In the genomic region with DNA sequence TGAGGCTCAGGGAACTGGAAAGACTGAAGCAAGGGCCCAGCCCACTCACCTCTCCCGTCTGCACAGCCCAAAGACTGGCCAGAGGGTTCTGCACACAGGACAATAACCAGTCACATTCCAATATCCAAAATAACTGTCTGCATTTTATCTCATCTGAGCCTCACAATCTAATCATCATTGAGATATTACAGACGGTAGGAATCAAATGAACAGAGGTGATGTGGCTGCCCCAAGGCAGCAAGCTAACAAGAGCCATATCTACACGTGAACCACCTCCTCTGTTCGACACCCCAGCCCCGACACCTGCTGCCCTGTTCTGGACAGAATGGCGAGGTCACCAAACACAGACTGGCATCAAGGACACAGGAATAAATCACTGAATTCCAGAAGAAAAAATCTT, we compare ENCODE assay signal across 24 cellular contexts.
DNase-seq lines count a peak whose midpoint lies in the region; ATAC-seq, FAIRE-seq and TF ChIP-seq lines count a peak whose summit lies in the region.
"Had no signal": no experiment of that assay in that cellular context is flagged by ENCODE, and none has a peak within 500 bp of the region (broad histone marks: within the 10 kb centered on the region; RNA-seq: fewer than 3 reads in every experiment).

No MANE protein-coding gene starts in this region.

- H3K36me3 ChIP-seq in PC-3 (ENCODE audit: low read depth, low read length) (no peaks in the 10 kb centered on the region), astrocyte (ENCODE audit: insufficient read depth, low read length) (peaks cover 2% of the 10 kb centered on the region), muscle layer of colon (ENCODE audit: insufficient read depth, low read length) (no peaks in the 10 kb centered on the region), thoracic aorta (no peaks in the 10 kb centered on the region)
- H3K36me3 ChIP-seq: suprapubic skin had no signal

- POLR2A ChIA-PET in PC-3 (lab: Charles Lee; ENCODE audit: unreplicated experiment) = no interaction called here
- POLR2A ChIA-PET in activated CD8-positive, alpha-beta T cell treated with anti-CD3 and anti-CD28 coated beads for 36 hours (lab: Charles Lee) = no interaction called here

- H3K9ac ChIP-seq in PC-3 (ENCODE audit: low read length) = peak overlapping the region; percentile 50
- H3K9ac ChIP-seq in astrocyte (ENCODE audit: low read length) = peak overlapping the region; percentile 75
- H3K9ac ChIP-seq in muscle layer of colon (ENCODE audit: low read length) = no peak overlapping the region

- H3K4me1 ChIP-seq in PC-3 (ENCODE audit: insufficient read depth, low read length) (peaks cover 60% of the 10 kb centered on the region), astrocyte (ENCODE audit: insufficient read depth, low read length) (peaks cover 57% of the 10 kb centered on the region), muscle layer of colon (ENCODE audit: insufficient read depth, low read length) (peaks cover 51% of the 10 kb centered on the region), thoracic aorta (ENCODE audit: control insufficient read depth in 1 of 2, low read depth in 2 of 2) (peaks cover 15 to 57% of the 10 kb centered on the region in 2 donors)

- intact Hi-C loops in PC-3 (cut with micrococcal nuclease) = no loop called here
- intact Hi-C loops in activated CD8-positive, alpha-beta T cell treated with anti-CD3 and anti-CD28 coated beads for 36 hours (cut with micrococcal nuclease) = no loop called here

- H3K9me2 ChIP-seq in PC-3 (replicated peaks; ENCODE audit: low read length) = no peaks in the 10 kb centered on the region

- no peak overlapping the region for H2AFZ ChIP-seq in PC-3 (ENCODE audit: low read length)
- H2AFZ ChIP-seq in astrocyte (ENCODE audit: low read depth, low read length) = no peak overlapping the region

- peaks cover 9% of the 10 kb centered on the region for H3F3A ChIP-seq in PC-3 (ENCODE audit: low read length, unreplicated experiment)

- ATAC-seq in PC-3 (no peak), thoracic aorta (ENCODE audit: insufficient number of reproducible peaks, low FRiP score, low read depth) (no peak), GM18519 (IDR thresholded peaks at IDR 0.05; ENCODE audit: low FRiP score, unreplicated experiment) (no peak)
- ATAC-seq in activated CD8-positive, alpha-beta T cell treated with anti-CD3 and anti-CD28 coated beads for 36 hours = no peak
- ATAC-seq: esophagus mucosa; mucosa of descending colon; stimulated activated memory B cell treated with anti-CD40 and anti-IgM and Interleukin-4, amounts not matched to agents 10 μg/mL and 1 μg/mL and 100 μg/mL, for 72 hours had no signal

- H3K27me3 ChIP-seq in PC-3 (ENCODE audit: low read length) (no peaks in the 10 kb centered on the region), astrocyte (ENCODE audit: insufficient read depth, low read length) (no peaks in the 10 kb centered on the region), muscle layer of colon (ENCODE audit: control insufficient read depth in 1 of 2, insufficient read depth in 2 of 2, low read length in 2 of 2) (no peaks in the 10 kb centered on the region), thoracic aorta (replicated peaks; ENCODE audit: insufficient read depth) (no peaks in the 10 kb centered on the region)
- H3K27me3 ChIP-seq: suprapubic skin had no signal

- no peak for FAIRE-seq in astrocyte (lab: Jason Lieb, UNC)
- FAIRE-seq: frontal cortex had no signal

- H4K20me1 ChIP-seq in PC-3 (ENCODE audit: low read length) (no peaks in the 10 kb centered on the region), astrocyte (ENCODE audit: insufficient read depth, low read length) (peaks cover 29% of the 10 kb centered on the region)

- H3K4me3 ChIP-seq in PC-3 (ENCODE audit: low read length) = no peak overlapping the region
- H3K4me3 ChIP-seq in astrocyte (ENCODE audit: insufficient read depth, low read depth, low read length) = no peak overlapping the region
- H3K4me3 ChIP-seq in muscle layer of colon (ENCODE audit: low read depth in 1 of 2, low read length in 2 of 2) = no peak overlapping the region
- no peak overlapping the region for H3K4me3 ChIP-seq in thoracic aorta
- H3K4me3 ChIP-seq: mucosa of descending colon, suprapubic skin had no signal

- H3K27me3 Mint-ChIP-seq in astrocyte (ENCODE audit: low read depth, unreplicated experiment) = no peaks in the 10 kb centered on the region
- H3K27me3 Mint-ChIP-seq in activated CD8-positive, alpha-beta T cell treated with anti-CD3 and anti-CD28 coated beads for 36 hours = no peaks in the 10 kb centered on the region
- H3K27me3 Mint-ChIP-seq: activated naive CD8-positive, alpha-beta T cell treated with anti-CD3 and anti-CD28 coated beads, Interleukin-2, amount 10 ng/mL, durations not matched to agents 7 days and 5 days had no signal

- CTCF ChIA-PET in PC-3 (lab: Charles Lee) = no interaction called here
- CTCF ChIA-PET in activated CD8-positive, alpha-beta T cell treated with anti-CD3 and anti-CD28 coated beads for 36 hours (lab: Charles Lee) = interaction anchor here (0.9 to 3.5 kb wide), 4 partner anchors 30 to 79 kb away, joined by 3 to 11 read pairs (median 4); no protein-coding TSS in a partner anchor

- peaks cover 2% of the 10 kb centered on the region for H3K36me3 Mint-ChIP-seq in astrocyte (ENCODE audit: low read depth, unreplicated experiment)
- H3K36me3 Mint-ChIP-seq in activated CD8-positive, alpha-beta T cell treated with anti-CD3 and anti-CD28 coated beads for 36 hours (ENCODE audit: low read depth) = no peaks in the 10 kb centered on the region
- H3K36me3 Mint-ChIP-seq: activated naive CD8-positive, alpha-beta T cell treated with anti-CD3 and anti-CD28 coated beads, Interleukin-2, amount 10 ng/mL, durations not matched to agents 7 days and 5 days; stimulated activated memory B cell treated with anti-CD40 and anti-IgM and Interleukin-4, amounts not matched to agents 10 μg/mL and 1 μg/mL and 100 μg/mL, for 72 hours had no signal

- no peak for TF ChIP-seq CTCF in PC-3 (conservative IDR thresholded peaks at IDR 0.05; ENCODE audit: low read depth, low read length)
- TF ChIP-seq CTCF in astrocyte (IDR thresholded peaks at IDR 0.05; ENCODE audit: insufficient read depth, low read depth, low read length) = no peak
- no peak for TF ChIP-seq CTCF in thoracic aorta (IDR thresholded peaks at IDR 0.05)
- no peak for TF ChIP-seq CTCF in activated CD8-positive, alpha-beta T cell treated with anti-CD3 and anti-CD28 coated beads for 36 hours (IDR thresholded peaks at IDR 0.05)

- BruUV-seq in PC-3 (replicated peaks; lab: Mats Ljungman, UMichigan) = no TSS peak

- H3K4me2 ChIP-seq in PC-3 (ENCODE audit: low read length) = peak overlapping the region; percentile 47
- peak overlapping the region; percentile 67 for H3K4me2 ChIP-seq in astrocyte (ENCODE audit: low read length)

- H3K27ac ChIP-seq in PC-3 (ENCODE audit: low read length) = peak overlapping the region; percentile 92
- peak overlapping the region; percentile 89 for H3K27ac ChIP-seq in astrocyte (ENCODE audit: low read depth, low read length)
- peak overlapping the region; percentile 30 for H3K27ac ChIP-seq in muscle layer of colon (ENCODE audit: low read depth, low read length)
- peak overlapping the region; percentile 57 to 66 for H3K27ac ChIP-seq in thoracic aorta
- H3K27ac ChIP-seq: HL-60, suprapubic skin had no signal

- H3K9me3 Mint-ChIP-seq in astrocyte (ENCODE audit: unreplicated experiment) = no peaks in the 10 kb centered on the region
- no peaks in the 10 kb centered on the region for H3K9me3 Mint-ChIP-seq in activated CD8-positive, alpha-beta T cell treated with anti-CD3 and anti-CD28 coated beads for 36 hours
- H3K9me3 Mint-ChIP-seq: activated naive CD8-positive, alpha-beta T cell treated with anti-CD3 and anti-CD28 coated beads, Interleukin-2, amount 10 ng/mL, durations not matched to agents 7 days and 5 days; stimulated activated memory B cell treated with anti-CD40 and anti-IgM and Interleukin-4, amounts not matched to agents 10 μg/mL and 1 μg/mL and 100 μg/mL, for 72 hours had no signal

- peaks cover 94% of the 10 kb centered on the region for H3K79me2 ChIP-seq in PC-3 (ENCODE audit: low read length)
- H3K79me2 ChIP-seq in astrocyte (ENCODE audit: insufficient read depth, low read length) = peaks cover 96% of the 10 kb centered on the region

- H3K4me3 Mint-ChIP-seq in astrocyte (ENCODE audit: unreplicated experiment) = no peak overlapping the region
- H3K4me3 Mint-ChIP-seq in activated CD8-positive, alpha-beta T cell treated with anti-CD3 and anti-CD28 coated beads for 36 hours = no peak overlapping the region
- H3K4me3 Mint-ChIP-seq: activated naive CD8-positive, alpha-beta T cell treated with anti-CD3 and anti-CD28 coated beads, Interleukin-2, amount 10 ng/mL, durations not matched to agents 7 days and 5 days; stimulated activated memory B cell treated with anti-CD40 and anti-IgM and Interleukin-4, amounts not matched to agents 10 μg/mL and 1 μg/mL and 100 μg/mL, for 72 hours had no signal

- peak overlapping the region; percentile 48 for H3K27ac Mint-ChIP-seq in astrocyte (ENCODE audit: unreplicated experiment)
- H3K27ac Mint-ChIP-seq in activated CD8-positive, alpha-beta T cell treated with anti-CD3 and anti-CD28 coated beads for 36 hours = no peak overlapping the region
- H3K27ac Mint-ChIP-seq: activated naive CD8-positive, alpha-beta T cell treated with anti-CD3 and anti-CD28 coated beads, Interleukin-2, amount 10 ng/mL, durations not matched to agents 7 days and 5 days; stimulated activated memory B cell treated with anti-CD40 and anti-IgM and Interleukin-4, amounts not matched to agents 10 μg/mL and 1 μg/mL and 100 μg/mL, for 72 hours had no signal

- H3K9me3 ChIP-seq in PC-3 (ENCODE audit: low read length) (no peaks in the 10 kb centered on the region), astrocyte (ENCODE audit: insufficient read depth, low read depth, low read length) (no peaks in the 10 kb centered on the region), muscle layer of colon (ENCODE audit: low read length) (no peaks in the 10 kb centered on the region), thoracic aorta (no peaks in the 10 kb centered on the region)
- H3K9me3 ChIP-seq: mucosa of descending colon, suprapubic skin had no signal

- peaks cover 71% of the 10 kb centered on the region for H3K4me1 Mint-ChIP-seq in astrocyte (ENCODE audit: low read depth, unreplicated experiment)
- H3K4me1 Mint-ChIP-seq in activated CD8-positive, alpha-beta T cell treated with anti-CD3 and anti-CD28 coated beads for 36 hours (ENCODE audit: low read depth) = peaks cover 30% of the 10 kb centered on the region
- H3K4me1 Mint-ChIP-seq: stimulated activated memory B cell treated with anti-CD40 and anti-IgM and Interleukin-4, amounts not matched to agents 10 μg/mL and 1 μg/mL and 100 μg/mL, for 72 hours had no signal

- DNase-seq in PC-3 = no peak
- no peak for DNase-seq in astrocyte (ENCODE audit: low read depth)
- no peak for DNase-seq in thoracic aorta (ENCODE audit: low spot score)
- no peak for DNase-seq in activated CD8-positive, alpha-beta T cell treated with anti-CD3 and anti-CD28 coated beads for 36 hours
- no peak for DNase-seq in stimulated activated CD4-positive, alpha-beta T cell treated with anti-CD3 and anti-CD28 coated beads, Interleukin-12 subunit alpha, Interleukin-12 subunit beta, amount 100 ng/mL, for 4 hours
- DNase-seq: activated CD4-positive, alpha-beta T cell treated with anti-CD3 and anti-CD28 coated beads, Interleukin-2, amount 50 U/mL, for 4 hours; activated effector memory CD4-positive, alpha-beta T cell treated with Interleukin-2 at 50 U/mL for 16 hours; activated naive CD8-positive, alpha-beta T cell treated with anti-CD3 and anti-CD28 coated beads, Interleukin-2, amount 10 ng/mL, durations not matched to agents 7 days and 5 days; effector CD4-positive, alpha-beta T cell; islet precursor cell; mucosa of descending colon; NCI-H1048; NCI-H187 treated with DMSO at 0.1 percent for 48 hours; NCI-H748 treated with DMSO at 0.1 percent for 48 hours; RPMI8226; stimulated activated CD4-positive, alpha-beta T cell treated with anti-CD3 and anti-CD28 coated beads, Interleukin-4, amount 100 ng/mL, for 1 hour; T-helper 9 cell had no signal

Comparison
In these comparisons a context has a peak if more than half of its experiments do, and no peak if none do; other contexts are left out.
1. H3K27ac ChIP-seq: peak in every context shown above with its lines; median percentile 92 in PC-3; 89 in astrocyte; 62 in thoracic aorta; 30 in muscle layer of colon.